In genomic region chr4:680565-680930, GRCh38 we compare ENCODE assay signal across 10 cellular contexts. TPM values are rescaled to one million over a fixed set of nuclear protein-coding genes. Genes with fewer than 3 reads are reported as not detected.
DNase-seq lines count a peak whose midpoint lies in the region; ATAC-seq and TF ChIP-seq lines count a peak whose summit lies in the region.
"Had no signal": no experiment of that assay in that cellular context is flagged by ENCODE, and none has a peak within 500 bp of the region (broad histone marks: within the 10 kb centered on the region; RNA-seq: fewer than 3 reads in every experiment).

No MANE protein-coding gene starts in this region.

- CTCF ChIA-PET in activated CD4-positive, alpha-beta T cell treated with anti-CD3 and anti-CD28 coated beads, Interleukin-2, amount 10 ng/mL, durations not matched to agents 7 days and 5 days (lab: Charles Lee) = interaction anchor here (1.1 kb wide), 1 partner anchor 17 kb away, joined by 3 read pairs; no protein-coding TSS in a partner anchor

- no peaks in the 10 kb centered on the region for H3K27me3 Mint-ChIP-seq in activated CD4-positive, alpha-beta T cell treated with anti-CD3 and anti-CD28 coated beads, Interleukin-2, amount 10 ng/mL, durations not matched to agents 7 days and 5 days
- H3K27me3 Mint-ChIP-seq in activated T-helper 17 cell treated with anti-CD3 and anti-CD28 coated beads, Interleukin-2, amount 50 U/mL, for 72 hours = peaks cover 3% of the 10 kb centered on the region
- peaks cover 5 to 8% (median 8%) of the 10 kb centered on the region in 3 donors for H3K27me3 Mint-ChIP-seq in immature natural killer cell (ENCODE audit: low read depth in 3 of 3)

- intact Hi-C loops in transverse colon (cut with DNase I; ENCODE audit: low total_unique reads) = no loop called here

- no peaks in the 10 kb centered on the region for H3K9me3 Mint-ChIP-seq in activated CD4-positive, alpha-beta T cell treated with anti-CD3 and anti-CD28 coated beads, Interleukin-2, amount 10 ng/mL, durations not matched to agents 7 days and 5 days
- H3K9me3 Mint-ChIP-seq in activated T-helper 17 cell treated with anti-CD3 and anti-CD28 coated beads, Interleukin-2, amount 50 U/mL, for 72 hours = no peaks in the 10 kb centered on the region
- H3K9me3 Mint-ChIP-seq in immature natural killer cell = no peaks in the 10 kb centered on the region

- TF ChIP-seq CTCF in transverse colon (IDR thresholded peaks at IDR 0.05) = no peak

- peak overlapping the region in 2 of 4 donors; percentile 39 to 51 for H3K4me3 ChIP-seq in transverse colon

- in situ Hi-C loops in transverse colon (cut with MboI; ENCODE audit: low pct_ligation_motif_present in 1 of 4, low pct_unique_long_range_greater_than_20kb in 1 of 4, low sequenced_read_pairs in 3 of 4) = no loop called here

- H3K9me3 ChIP-seq in transverse colon = no peaks in the 10 kb centered on the region

- peak overlapping the region; percentile 69 for H3K27ac Mint-ChIP-seq in activated CD4-positive, alpha-beta T cell treated with anti-CD3 and anti-CD28 coated beads, Interleukin-2, amount 10 ng/mL, durations not matched to agents 7 days and 5 days
- H3K27ac Mint-ChIP-seq in activated T-helper 17 cell treated with anti-CD3 and anti-CD28 coated beads, Interleukin-2, amount 50 U/mL, for 72 hours = peak overlapping the region; percentile 61
- peak overlapping the region; percentile 89 to 95 (median 92) for H3K27ac Mint-ChIP-seq in immature natural killer cell

- H3K4me3 Mint-ChIP-seq in activated CD4-positive, alpha-beta T cell treated with anti-CD3 and anti-CD28 coated beads, Interleukin-2, amount 10 ng/mL, durations not matched to agents 7 days and 5 days = peak overlapping the region; percentile 32
- peak overlapping the region; percentile 64 for H3K4me3 Mint-ChIP-seq in activated T-helper 17 cell treated with anti-CD3 and anti-CD28 coated beads, Interleukin-2, amount 50 U/mL, for 72 hours
- H3K4me3 Mint-ChIP-seq in immature natural killer cell = peak overlapping the region; percentile 70 to 82 (median 76)

- ATAC-seq in activated T-helper 17 cell treated with anti-CD3 and anti-CD28 coated beads, Interleukin-2, amount 50 U/mL, for 72 hours (replicated peaks) = peak; percentile 52
- ATAC-seq in HG03139 (IDR thresholded peaks at IDR 0.05; ENCODE audit: unreplicated experiment) (no peak), GM18858 (IDR thresholded peaks at IDR 0.05; ENCODE audit: unreplicated experiment) (no peak)

- H3K36me3 ChIP-seq in transverse colon = no peaks in the 10 kb centered on the region

- no peak for TF ChIP-seq POLR2A in transverse colon (IDR thresholded peaks at IDR 0.05)

- peak overlapping the region; percentile 8 to 69 (median 29) for H3K27ac ChIP-seq in transverse colon
- H3K27ac ChIP-seq: KMS-11 had no signal

- no peak for DNase-seq in activated CD4-positive, alpha-beta T cell treated with anti-CD3 and anti-CD28 coated beads, Interleukin-2, amount 10 ng/mL, durations not matched to agents 7 days and 5 days
- DNase-seq in activated CD4-positive, alpha-beta T cell treated with anti-CD3 and anti-CD28 coated beads, Interleukin-2, amount 50 U/mL, for 4 hours = no peak
- DNase-seq in immature natural killer cell (no peak), transverse colon (peak; percentile 55), NCI-H345 (lab: John Stamatoyannopoulos, UW) (no peak)
- DNase-seq: AML-193 had no signal

- POLR2A ChIA-PET in activated CD4-positive, alpha-beta T cell treated with anti-CD3 and anti-CD28 coated beads, Interleukin-2, amount 10 ng/mL, durations not matched to agents 7 days and 5 days (lab: Charles Lee) = no interaction called here

- no peaks in the 10 kb centered on the region for H3K36me3 Mint-ChIP-seq in activated CD4-positive, alpha-beta T cell treated with anti-CD3 and anti-CD28 coated beads, Interleukin-2, amount 10 ng/mL, durations not matched to agents 7 days and 5 days (ENCODE audit: low read depth)
- no peaks in the 10 kb centered on the region for H3K36me3 Mint-ChIP-seq in activated T-helper 17 cell treated with anti-CD3 and anti-CD28 coated beads, Interleukin-2, amount 50 U/mL, for 72 hours (ENCODE audit: low read depth)
- no peaks in the 10 kb centered on the region for H3K36me3 Mint-ChIP-seq in immature natural killer cell

- TF ChIP-seq EP300 in transverse colon (IDR thresholded peaks at IDR 0.05; ENCODE audit: low read depth) = no peak

- H3K27me3 ChIP-seq in transverse colon = no peaks in the 10 kb centered on the region

- peaks cover 3 to 50% (median 43%) of the 10 kb centered on the region in 4 donors for H3K4me1 ChIP-seq in transverse colon

- peaks cover 10% of the 10 kb centered on the region for H3K4me1 Mint-ChIP-seq in activated CD4-positive, alpha-beta T cell treated with anti-CD3 and anti-CD28 coated beads, Interleukin-2, amount 10 ng/mL, durations not matched to agents 7 days and 5 days
- no peaks in the 10 kb centered on the region for H3K4me1 Mint-ChIP-seq in activated T-helper 17 cell treated with anti-CD3 and anti-CD28 coated beads, Interleukin-2, amount 50 U/mL, for 72 hours
- peaks cover 15% of the 10 kb centered on the region in 2 donors for H3K4me1 Mint-ChIP-seq in immature natural killer cell

- 52 to 67% methylated on average over 7 to 15 of the region's 15 CpGs for WGBS in transverse colon (ENCODE audit: low coverage in 1 of 2), 2 donors

RNA-seq across cellular contexts. Expression of gene MYL5, which starts 6.2 kb away (rescaled TPM):
- 10 to 100 TPM; 17.8 to 19.0 TPM for total RNA-seq in activated CD4-positive, alpha-beta T cell treated with anti-CD3 and anti-CD28 coated beads, Interleukin-2, amount 10 ng/mL, durations not matched to agents 7 days and 5 days
- 10 to 100 TPM; 14.0 to 14.5 TPM for total RNA-seq in activated T-helper 17 cell treated with anti-CD3 and anti-CD28 coated beads, Interleukin-2, amount 50 U/mL, for 72 hours
- polyA plus RNA-seq in immature natural killer cell = 1 to 10 TPM; 3.3 to 8.1 (median 5.0) TPM
- 100 to 1,000 TPM in 1 of 4 donors, 10 to 100 TPM in 3; 20.3 to 199 (median 33.4) TPM for total RNA-seq in transverse colon

RNA-seq across cellular contexts. Expression of gene ATP5ME, which starts 6.5 kb away (rescaled TPM):
- total RNA-seq in activated CD4-positive, alpha-beta T cell treated with anti-CD3 and anti-CD28 coated beads, Interleukin-2, amount 10 ng/mL, durations not matched to agents 7 days and 5 days = 100 to 1,000 TPM; 162 to 183 TPM
- total RNA-seq in activated T-helper 17 cell treated with anti-CD3 and anti-CD28 coated beads, Interleukin-2, amount 50 U/mL, for 72 hours = 100 to 1,000 TPM in 1 of 2 donors, 10 to 100 TPM in 1; 96.5 to 210 TPM
- polyA plus RNA-seq in immature natural killer cell = 100 to 1,000 TPM; 466 to 581 (median 532) TPM
- total RNA-seq in transverse colon = 100 to 1,000 TPM in 2 of 4 donors, 10 to 100 TPM in 1, not detected in 1; 52.0 to 152 (median 148) TPM

RNA-seq across cellular contexts. Expression of gene SLC49A3, which starts 8.4 kb away (rescaled TPM):
- total RNA-seq in activated CD4-positive, alpha-beta T cell treated with anti-CD3 and anti-CD28 coated beads, Interleukin-2, amount 10 ng/mL, durations not matched to agents 7 days and 5 days = under 1 TPM in 1 of 2 experiments, not detected in 1; 0.35 TPM
- 1 to 10 TPM in 1 of 2 donors, under 1 TPM in 1; 0.61 to 1.4 TPM for total RNA-seq in activated T-helper 17 cell treated with anti-CD3 and anti-CD28 coated beads, Interleukin-2, amount 50 U/mL, for 72 hours
- 1 to 10 TPM; 3.8 to 7.1 (median 6.1) TPM for polyA plus RNA-seq in immature natural killer cell
- 10 to 100 TPM in 2 of 4 donors, 1 to 10 TPM in 2; 1.2 to 17.6 (median 9.2) TPM for total RNA-seq in transverse colon

RNA-seq across cellular contexts. Expression of gene PCGF3, which starts 25.1 kb away (rescaled TPM):
- total RNA-seq in activated CD4-positive, alpha-beta T cell treated with anti-CD3 and anti-CD28 coated beads, Interleukin-2, amount 10 ng/mL, durations not matched to agents 7 days and 5 days = 10 to 100 TPM; 34.9 to 36.8 TPM
- total RNA-seq in activated T-helper 17 cell treated with anti-CD3 and anti-CD28 coated beads, Interleukin-2, amount 50 U/mL, for 72 hours = 10 to 100 TPM; 34.4 to 35.3 TPM
- polyA plus RNA-seq in immature natural killer cell = 1 to 10 TPM; 6.5 to 7.5 (median 6.6) TPM
- 100 to 1,000 TPM in 2 of 4 donors, 10 to 100 TPM in 2; 56.5 to 256 (median 97.2) TPM for total RNA-seq in transverse colon

RNA-seq across cellular contexts. Expression of gene PDE6B, which starts 55.2 kb away (rescaled TPM):
- total RNA-seq in activated CD4-positive, alpha-beta T cell treated with anti-CD3 and anti-CD28 coated beads, Interleukin-2, amount 10 ng/mL, durations not matched to agents 7 days and 5 days = 10 to 100 TPM; 15.9 to 18.7 TPM
- total RNA-seq in activated T-helper 17 cell treated with anti-CD3 and anti-CD28 coated beads, Interleukin-2, amount 50 U/mL, for 72 hours = 10 to 100 TPM in 1 of 2 donors, 1 to 10 TPM in 1; 5.8 to 10.8 TPM
- 10 to 100 TPM; 18.9 to 35.8 (median 28.6) TPM for polyA plus RNA-seq in immature natural killer cell
- total RNA-seq in transverse colon = 1 to 10 TPM in 1 of 4 donors, under 1 TPM in 2, not detected in 1; 0.60 to 2.5 (median 0.95) TPM
